ENCODE assay signal across 8 cellular contexts in the genomic region with DNA sequence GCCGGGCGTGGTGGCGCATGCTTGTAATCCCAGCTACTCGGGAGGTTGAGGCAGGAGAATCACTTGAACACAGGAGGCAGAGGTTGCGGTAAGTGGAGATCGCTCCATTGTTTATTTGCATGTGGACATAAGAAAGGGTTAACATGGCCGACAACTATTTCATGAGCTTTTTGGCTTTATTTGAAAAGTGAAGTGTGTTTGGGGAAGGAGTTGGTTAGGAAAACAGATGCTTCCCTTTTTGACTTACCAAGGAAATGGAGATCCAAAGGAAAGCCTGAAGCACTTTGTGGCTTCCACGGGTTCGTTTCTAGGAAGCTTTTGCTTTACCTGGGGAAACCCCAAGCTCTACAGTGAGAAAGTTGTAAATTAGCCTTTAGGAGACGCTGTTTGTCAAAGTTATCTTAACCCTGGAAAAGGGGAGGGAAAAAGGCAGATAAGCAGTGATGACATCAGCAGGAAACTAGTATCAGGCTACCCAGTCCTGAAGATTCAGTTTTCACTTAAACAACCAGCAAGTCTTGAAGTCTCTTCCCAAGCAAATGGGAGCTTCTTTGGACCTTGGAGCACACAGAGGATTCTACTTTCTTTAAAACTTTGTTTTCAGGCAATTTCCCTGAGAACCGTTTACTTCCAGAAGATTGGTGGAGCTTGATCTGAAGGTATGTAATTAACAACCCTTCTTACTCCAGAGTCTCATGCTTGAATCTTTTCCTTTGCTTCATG. TPM values are rescaled to one million over a fixed set of nuclear protein-coding genes. Genes with fewer than 3 reads are reported as not detected.
DNase-seq lines count a peak whose midpoint lies in the region; ATAC-seq and TF ChIP-seq lines count a peak whose summit lies in the region.

A gene with protein sequence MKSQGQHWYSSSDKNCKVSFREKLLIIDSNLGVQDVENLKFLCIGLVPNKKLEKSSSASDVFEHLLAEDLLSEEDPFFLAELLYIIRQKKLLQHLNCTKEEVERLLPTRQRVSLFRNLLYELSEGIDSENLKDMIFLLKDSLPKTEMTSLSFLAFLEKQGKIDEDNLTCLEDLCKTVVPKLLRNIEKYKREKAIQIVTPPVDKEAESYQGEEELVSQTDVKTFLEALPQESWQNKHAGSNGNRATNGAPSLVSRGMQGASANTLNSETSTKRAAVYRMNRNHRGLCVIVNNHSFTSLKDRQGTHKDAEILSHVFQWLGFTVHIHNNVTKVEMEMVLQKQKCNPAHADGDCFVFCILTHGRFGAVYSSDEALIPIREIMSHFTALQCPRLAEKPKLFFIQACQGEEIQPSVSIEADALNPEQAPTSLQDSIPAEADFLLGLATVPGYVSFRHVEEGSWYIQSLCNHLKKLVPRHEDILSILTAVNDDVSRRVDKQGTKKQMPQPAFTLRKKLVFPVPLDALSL (plus strand): TSS at position 492 of the 723 bp plus-strand sequence. CDS start 2,637 bp downstream, outside the sequence.

- H3K36me3 ChIP-seq in ES-I3 (ENCODE audit: insufficient read depth, low read length): 0 out of 2 replicates have a peak, but pooled peaks cover 2% of the 10 kb centered on the region

- H3K9ac ChIP-seq in ES-I3 (ENCODE audit: low read depth, low read length): peak within 1 kb of the TSS; percentile 69

- DNase-seq in SKM-1 treated with dmso at 0.1 percent for 144 hours (lab: John Stamatoyannopoulos, UW; ENCODE audit: unreplicated experiment) (peak; percentile 74), epithelial cell of proximal tubule (ENCODE audit: low read depth) (peak; percentile 89), naive B cell (peak; percentile 63), DMS153 treated with DMSO at 0.1 percent for 48 hours (lab: John Stamatoyannopoulos, UW; ENCODE audit: unreplicated experiment) (no peak), NCI-H446 (lab: John Stamatoyannopoulos, UW) (no peak)

- H3K4me1 ChIP-seq in ES-I3 (ENCODE audit: insufficient read depth, low read length): no peaks in the 10 kb centered on the region

- H3K4me1 Mint-ChIP-seq in naive B cell: peaks cover 25 to 46% (median 39%) of the 10 kb centered on the region in 3 donors

- peaks cover 2% of the 10 kb centered on the region; the same call in 1 of the 2 replicates for H3K9me3 ChIP-seq in ES-I3 (ENCODE audit: control insufficient read depth, insufficient read depth, low read length)

- peak within 1 kb of the TSS; percentile 69 for H3K4me3 ChIP-seq in epithelial cell of proximal tubule (ENCODE audit: low read depth, low read length)

- ATAC-seq in GM19452 (IDR thresholded peaks at IDR 0.05; ENCODE audit: unreplicated experiment) (peak; percentile 65), HG03565 (IDR thresholded peaks at IDR 0.05; ENCODE audit: unreplicated experiment) (peak; percentile 62), naive B cell (ENCODE audit: low read depth in 2 of 2) (peak; percentile 90 to 92)

- peak within 1 kb of the TSS; percentile 39 to 95 (median 87) for H3K27ac Mint-ChIP-seq in naive B cell

- TF ChIP-seq CTCF in epithelial cell of proximal tubule (conservative IDR thresholded peaks at IDR 0.05; ENCODE audit: low read depth, low read length): peak; percentile 70

- H3K9me3 Mint-ChIP-seq in naive B cell: no peaks in the 10 kb centered on the region

- H3K4me3 Mint-ChIP-seq in naive B cell: peak within 1 kb of the TSS; percentile 85 to 97 (median 92)

- no peaks in the 10 kb centered on the region for H3K27me3 Mint-ChIP-seq in naive B cell

- H3K36me3 Mint-ChIP-seq in naive B cell: peaks cover 0 to 6% of the 10 kb centered on the region in 2 donors

RNA-seq across cellular contexts. Expression of the gene that starts here (rescaled TPM):
- total RNA-seq in epithelial cell of proximal tubule: 1.1 and 3.8 TPM in 2 replicates
- 1 to 10 TPM; 2.7 to 8.1 (median 4.7) TPM for polyA plus RNA-seq in naive B cell (ENCODE audit: low read depth in 6 of 6)

Comparison
In these comparisons a context has a peak if more than half of its experiments do, and no peak if none do; other contexts are left out.
1. DNase-seq: peak in SKM-1 treated with dmso at 0.1 percent for 144 hours (single experiment), epithelial cell of proximal tubule (single experiment) and naive B cell (single experiment); none in DMS153 treated with DMSO at 0.1 percent for 48 hours (single experiment) and NCI-H446 (0 of 2).
2. Peak in every context shown above with its lines, with median percentiles within 50 percentile points of each other: ATAC-seq.